1 cellular context compared by ENCODE assay signal in the genomic region with DNA sequence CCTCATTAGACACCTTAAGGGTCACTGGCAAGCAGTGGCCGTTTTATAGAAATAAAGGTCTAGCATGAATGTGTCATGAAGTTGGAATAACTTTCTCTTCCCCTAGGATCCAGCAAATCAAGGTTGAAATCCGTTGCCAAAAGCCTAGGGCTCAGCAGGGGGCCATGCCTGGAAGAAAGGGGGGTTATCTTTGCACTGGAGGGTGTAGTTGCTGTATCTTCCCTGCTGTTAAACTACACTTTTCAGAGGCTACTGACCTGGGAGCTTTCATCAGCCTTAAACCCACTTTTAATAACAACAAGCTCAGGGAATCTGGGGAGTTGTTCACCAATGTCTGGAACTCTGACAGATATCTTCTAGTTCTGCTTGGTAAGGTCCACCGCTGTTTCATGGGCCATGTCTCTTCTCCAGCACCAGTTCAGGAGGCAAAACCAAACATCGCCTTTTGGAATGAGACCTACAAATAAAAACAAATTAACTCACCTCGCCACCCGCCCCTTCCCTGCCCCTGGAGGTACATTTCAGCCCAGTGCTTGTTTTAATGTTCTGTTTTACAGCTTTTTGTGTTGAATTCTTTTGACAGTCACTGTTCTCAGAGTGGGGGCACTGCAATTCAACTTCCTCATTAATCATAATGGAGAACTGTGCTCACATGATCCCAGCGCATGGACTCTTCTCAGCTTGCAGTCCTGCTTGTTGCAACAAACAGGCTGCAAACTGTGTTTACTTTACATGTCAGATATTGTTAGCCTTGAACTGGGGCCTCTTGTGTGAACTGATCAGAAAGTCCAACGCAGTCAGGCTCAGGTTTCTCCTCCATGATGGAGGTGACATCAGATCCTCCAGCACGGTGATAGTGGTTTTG.
A peak's percentile ranks its signal among the peaks of the same experiment; 100 is the strongest.
TF ChIP-seq lines count a peak whose summit lies in the region.

No MANE protein-coding gene starts in this region.

TF ChIP-seq in HepG2, 621 proteins besides CTCF, POLR2A, EP300 and RAD21 (continued from another document and continues in another):
- TF ChIP-seq, protein P1, sequence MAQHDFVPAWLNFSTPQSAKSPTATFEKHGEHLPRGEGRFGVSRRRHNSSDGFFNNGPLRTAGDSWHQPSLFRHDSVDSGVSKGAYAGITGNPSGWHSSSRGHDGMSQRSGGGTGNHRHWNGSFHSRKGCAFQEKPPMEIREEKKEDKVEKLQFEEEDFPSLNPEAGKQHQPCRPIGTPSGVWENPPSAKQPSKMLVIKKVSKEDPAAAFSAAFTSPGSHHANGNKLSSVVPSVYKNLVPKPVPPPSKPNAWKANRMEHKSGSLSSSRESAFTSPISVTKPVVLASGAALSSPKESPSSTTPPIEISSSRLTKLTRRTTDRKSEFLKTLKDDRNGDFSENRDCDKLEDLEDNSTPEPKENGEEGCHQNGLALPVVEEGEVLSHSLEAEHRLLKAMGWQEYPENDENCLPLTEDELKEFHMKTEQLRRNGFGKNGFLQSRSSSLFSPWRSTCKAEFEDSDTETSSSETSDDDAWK (CRISPR knock-in tag; IDR thresholded peaks at IDR 0.05), result no peak
- no peak for TF ChIP-seq ZNF563 (CRISPR knock-in tag; IDR thresholded peaks at IDR 0.05)
- TF ChIP-seq, protein P2, sequence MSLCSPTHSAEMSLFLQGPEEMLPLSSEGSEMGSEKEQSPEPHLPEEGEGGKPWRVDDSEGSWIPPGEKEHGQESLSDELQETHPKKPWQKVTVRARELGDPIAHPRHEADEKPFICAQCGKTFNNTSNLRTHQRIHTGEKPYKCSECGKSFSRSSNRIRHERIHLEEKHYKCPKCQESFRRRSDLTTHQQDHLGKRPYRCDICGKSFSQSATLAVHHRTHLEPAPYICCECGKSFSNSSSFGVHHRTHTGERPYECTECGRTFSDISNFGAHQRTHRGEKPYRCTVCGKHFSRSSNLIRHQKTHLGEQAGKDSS (CRISPR knock-in tag; IDR thresholded peaks at IDR 0.05; ENCODE audit: borderline replicate concordance, low read depth), result peak; percentile 45; the same call in 1 of the 2 replicates
- TF ChIP-seq, protein P3, sequence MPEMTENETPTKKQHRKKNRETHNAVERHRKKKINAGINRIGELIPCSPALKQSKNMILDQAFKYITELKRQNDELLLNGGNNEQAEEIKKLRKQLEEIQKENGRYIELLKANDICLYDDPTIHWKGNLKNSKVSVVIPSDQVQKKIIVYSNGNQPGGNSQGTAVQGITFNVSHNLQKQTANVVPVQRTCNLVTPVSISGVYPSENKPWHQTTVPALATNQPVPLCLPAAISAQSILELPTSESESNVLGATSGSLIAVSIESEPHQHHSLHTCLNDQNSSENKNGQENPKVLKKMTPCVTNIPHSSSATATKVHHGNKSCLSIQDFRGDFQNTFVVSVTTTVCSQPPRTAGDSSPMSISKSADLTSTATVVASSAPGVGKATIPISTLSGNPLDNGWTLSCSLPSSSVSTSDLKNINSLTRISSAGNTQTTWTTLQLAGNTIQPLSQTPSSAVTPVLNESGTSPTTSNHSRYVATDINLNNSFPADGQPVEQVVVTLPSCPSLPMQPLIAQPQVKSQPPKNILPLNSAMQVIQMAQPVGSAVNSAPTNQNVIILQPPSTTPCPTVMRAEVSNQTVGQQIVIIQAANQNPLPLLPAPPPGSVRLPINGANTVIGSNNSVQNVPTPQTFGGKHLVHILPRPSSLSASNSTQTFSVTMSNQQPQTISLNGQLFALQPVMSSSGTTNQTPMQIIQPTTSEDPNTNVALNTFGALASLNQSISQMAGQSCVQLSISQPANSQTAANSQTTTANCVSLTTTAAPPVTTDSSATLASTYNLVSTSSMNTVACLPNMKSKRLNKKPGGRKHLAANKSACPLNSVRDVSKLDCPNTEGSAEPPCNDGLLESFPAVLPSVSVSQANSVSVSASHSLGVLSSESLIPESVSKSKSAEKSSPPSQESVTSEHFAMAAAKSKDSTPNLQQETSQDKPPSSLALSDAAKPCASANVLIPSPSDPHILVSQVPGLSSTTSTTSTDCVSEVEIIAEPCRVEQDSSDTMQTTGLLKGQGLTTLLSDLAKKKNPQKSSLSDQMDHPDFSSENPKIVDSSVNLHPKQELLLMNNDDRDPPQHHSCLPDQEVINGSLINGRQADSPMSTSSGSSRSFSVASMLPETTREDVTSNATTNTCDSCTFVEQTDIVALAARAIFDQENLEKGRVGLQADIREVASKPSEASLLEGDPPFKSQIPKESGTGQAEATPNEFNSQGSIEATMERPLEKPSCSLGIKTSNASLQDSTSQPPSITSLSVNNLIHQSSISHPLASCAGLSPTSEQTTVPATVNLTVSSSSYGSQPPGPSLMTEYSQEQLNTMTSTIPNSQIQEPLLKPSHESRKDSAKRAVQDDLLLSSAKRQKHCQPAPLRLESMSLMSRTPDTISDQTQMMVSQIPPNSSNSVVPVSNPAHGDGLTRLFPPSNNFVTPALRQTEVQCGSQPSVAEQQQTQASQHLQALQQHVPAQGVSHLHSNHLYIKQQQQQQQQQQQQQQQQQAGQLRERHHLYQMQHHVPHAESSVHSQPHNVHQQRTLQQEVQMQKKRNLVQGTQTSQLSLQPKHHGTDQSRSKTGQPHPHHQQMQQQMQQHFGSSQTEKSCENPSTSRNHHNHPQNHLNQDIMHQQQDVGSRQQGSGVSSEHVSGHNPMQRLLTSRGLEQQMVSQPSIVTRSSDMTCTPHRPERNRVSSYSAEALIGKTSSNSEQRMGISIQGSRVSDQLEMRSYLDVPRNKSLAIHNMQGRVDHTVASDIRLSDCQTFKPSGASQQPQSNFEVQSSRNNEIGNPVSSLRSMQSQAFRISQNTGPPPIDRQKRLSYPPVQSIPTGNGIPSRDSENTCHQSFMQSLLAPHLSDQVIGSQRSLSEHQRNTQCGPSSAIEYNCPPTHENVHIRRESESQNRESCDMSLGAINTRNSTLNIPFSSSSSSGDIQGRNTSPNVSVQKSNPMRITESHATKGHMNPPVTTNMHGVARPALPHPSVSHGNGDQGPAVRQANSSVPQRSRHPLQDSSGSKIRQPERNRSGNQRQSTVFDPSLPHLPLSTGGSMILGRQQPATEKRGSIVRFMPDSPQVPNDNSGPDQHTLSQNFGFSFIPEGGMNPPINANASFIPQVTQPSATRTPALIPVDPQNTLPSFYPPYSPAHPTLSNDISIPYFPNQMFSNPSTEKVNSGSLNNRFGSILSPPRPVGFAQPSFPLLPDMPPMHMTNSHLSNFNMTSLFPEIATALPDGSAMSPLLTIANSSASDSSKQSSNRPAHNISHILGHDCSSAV (CRISPR knock-in tag; IDR thresholded peaks at IDR 0.05; ENCODE audit: borderline replicate concordance), result no peak
- TF ChIP-seq, protein P4, sequence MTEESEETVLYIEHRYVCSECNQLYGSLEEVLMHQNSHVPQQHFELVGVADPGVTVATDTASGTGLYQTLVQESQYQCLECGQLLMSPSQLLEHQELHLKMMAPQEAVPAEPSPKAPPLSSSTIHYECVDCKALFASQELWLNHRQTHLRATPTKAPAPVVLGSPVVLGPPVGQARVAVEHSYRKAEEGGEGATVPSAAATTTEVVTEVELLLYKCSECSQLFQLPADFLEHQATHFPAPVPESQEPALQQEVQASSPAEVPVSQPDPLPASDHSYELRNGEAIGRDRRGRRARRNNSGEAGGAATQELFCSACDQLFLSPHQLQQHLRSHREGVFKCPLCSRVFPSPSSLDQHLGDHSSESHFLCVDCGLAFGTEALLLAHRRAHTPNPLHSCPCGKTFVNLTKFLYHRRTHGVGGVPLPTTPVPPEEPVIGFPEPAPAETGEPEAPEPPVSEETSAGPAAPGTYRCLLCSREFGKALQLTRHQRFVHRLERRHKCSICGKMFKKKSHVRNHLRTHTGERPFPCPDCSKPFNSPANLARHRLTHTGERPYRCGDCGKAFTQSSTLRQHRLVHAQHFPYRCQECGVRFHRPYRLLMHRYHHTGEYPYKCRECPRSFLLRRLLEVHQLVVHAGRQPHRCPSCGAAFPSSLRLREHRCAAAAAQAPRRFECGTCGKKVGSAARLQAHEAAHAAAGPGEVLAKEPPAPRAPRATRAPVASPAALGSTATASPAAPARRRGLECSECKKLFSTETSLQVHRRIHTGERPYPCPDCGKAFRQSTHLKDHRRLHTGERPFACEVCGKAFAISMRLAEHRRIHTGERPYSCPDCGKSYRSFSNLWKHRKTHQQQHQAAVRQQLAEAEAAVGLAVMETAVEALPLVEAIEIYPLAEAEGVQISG (CRISPR knock-in tag; IDR thresholded peaks at IDR 0.05), result peak; percentile 58
- no peak for TF ChIP-seq ZBTB42 (CRISPR knock-in tag; IDR thresholded peaks at IDR 0.05)
- no peak; the same call in 1 of the 2 replicates for TF ChIP-seq ZNF766 (CRISPR knock-in tag; IDR thresholded peaks at IDR 0.05; ENCODE audit: borderline replicate concordance)
- no peak for TF ChIP-seq ARHGAP35 (CRISPR knock-in tag; IDR thresholded peaks at IDR 0.05; ENCODE audit: borderline replicate concordance)
- TF ChIP-seq, protein P5, sequence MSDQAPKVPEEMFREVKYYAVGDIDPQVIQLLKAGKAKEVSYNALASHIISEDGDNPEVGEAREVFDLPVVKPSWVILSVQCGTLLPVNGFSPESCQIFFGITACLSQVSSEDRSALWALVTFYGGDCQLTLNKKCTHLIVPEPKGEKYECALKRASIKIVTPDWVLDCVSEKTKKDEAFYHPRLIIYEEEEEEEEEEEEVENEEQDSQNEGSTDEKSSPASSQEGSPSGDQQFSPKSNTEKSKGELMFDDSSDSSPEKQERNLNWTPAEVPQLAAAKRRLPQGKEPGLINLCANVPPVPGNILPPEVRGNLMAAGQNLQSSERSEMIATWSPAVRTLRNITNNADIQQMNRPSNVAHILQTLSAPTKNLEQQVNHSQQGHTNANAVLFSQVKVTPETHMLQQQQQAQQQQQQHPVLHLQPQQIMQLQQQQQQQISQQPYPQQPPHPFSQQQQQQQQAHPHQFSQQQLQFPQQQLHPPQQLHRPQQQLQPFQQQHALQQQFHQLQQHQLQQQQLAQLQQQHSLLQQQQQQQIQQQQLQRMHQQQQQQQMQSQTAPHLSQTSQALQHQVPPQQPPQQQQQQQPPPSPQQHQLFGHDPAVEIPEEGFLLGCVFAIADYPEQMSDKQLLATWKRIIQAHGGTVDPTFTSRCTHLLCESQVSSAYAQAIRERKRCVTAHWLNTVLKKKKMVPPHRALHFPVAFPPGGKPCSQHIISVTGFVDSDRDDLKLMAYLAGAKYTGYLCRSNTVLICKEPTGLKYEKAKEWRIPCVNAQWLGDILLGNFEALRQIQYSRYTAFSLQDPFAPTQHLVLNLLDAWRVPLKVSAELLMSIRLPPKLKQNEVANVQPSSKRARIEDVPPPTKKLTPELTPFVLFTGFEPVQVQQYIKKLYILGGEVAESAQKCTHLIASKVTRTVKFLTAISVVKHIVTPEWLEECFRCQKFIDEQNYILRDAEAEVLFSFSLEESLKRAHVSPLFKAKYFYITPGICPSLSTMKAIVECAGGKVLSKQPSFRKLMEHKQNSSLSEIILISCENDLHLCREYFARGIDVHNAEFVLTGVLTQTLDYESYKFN (CRISPR knock-in tag; conservative IDR thresholded peaks at IDR 0.05), result peak; percentile 94
- 0 out of 2 replicates have a peak, but pooled peaks have one; percentile 36 for TF ChIP-seq ZNF160 (CRISPR knock-in tag; IDR thresholded peaks at IDR 0.05)
- TF ChIP-seq ZNF17 (CRISPR knock-in tag; IDR thresholded peaks at IDR 0.05), result no peak
- no peak for TF ChIP-seq AGO2 (optimal IDR thresholded peaks at IDR 0.05; ENCODE audit: low read depth, low read length)
- TF ChIP-seq, protein P6, sequence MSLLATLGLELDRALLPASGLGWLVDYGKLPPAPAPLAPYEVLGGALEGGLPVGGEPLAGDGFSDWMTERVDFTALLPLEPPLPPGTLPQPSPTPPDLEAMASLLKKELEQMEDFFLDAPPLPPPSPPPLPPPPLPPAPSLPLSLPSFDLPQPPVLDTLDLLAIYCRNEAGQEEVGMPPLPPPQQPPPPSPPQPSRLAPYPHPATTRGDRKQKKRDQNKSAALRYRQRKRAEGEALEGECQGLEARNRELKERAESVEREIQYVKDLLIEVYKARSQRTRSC (CRISPR knock-in tag; IDR thresholded peaks at IDR 0.05; ENCODE audit: low read depth), result no peak
- no peak for TF ChIP-seq CHD4 (IDR thresholded peaks at IDR 0.05; ENCODE audit: borderline replicate concordance, low read length)
- TF ChIP-seq, protein P7, sequence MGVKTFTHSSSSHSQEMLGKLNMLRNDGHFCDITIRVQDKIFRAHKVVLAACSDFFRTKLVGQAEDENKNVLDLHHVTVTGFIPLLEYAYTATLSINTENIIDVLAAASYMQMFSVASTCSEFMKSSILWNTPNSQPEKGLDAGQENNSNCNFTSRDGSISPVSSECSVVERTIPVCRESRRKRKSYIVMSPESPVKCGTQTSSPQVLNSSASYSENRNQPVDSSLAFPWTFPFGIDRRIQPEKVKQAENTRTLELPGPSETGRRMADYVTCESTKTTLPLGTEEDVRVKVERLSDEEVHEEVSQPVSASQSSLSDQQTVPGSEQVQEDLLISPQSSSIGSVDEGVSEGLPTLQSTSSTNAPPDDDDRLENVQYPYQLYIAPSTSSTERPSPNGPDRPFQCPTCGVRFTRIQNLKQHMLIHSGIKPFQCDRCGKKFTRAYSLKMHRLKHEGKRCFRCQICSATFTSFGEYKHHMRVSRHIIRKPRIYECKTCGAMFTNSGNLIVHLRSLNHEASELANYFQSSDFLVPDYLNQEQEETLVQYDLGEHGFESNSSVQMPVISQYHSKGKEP (CRISPR knock-in tag; IDR thresholded peaks at IDR 0.05), result no peak
- no peak for TF ChIP-seq THYN1 (CRISPR knock-in tag; IDR thresholded peaks at IDR 0.05; ENCODE audit: borderline replicate concordance, low read depth)
- peak; percentile 74; the same call in 1 of the 2 replicates for TF ChIP-seq ZNF878 (CRISPR knock-in tag; IDR thresholded peaks at IDR 0.05)
- no peak for TF ChIP-seq ZNF572 (CRISPR knock-in tag; IDR thresholded peaks at IDR 0.05)
- TF ChIP-seq, protein P8, sequence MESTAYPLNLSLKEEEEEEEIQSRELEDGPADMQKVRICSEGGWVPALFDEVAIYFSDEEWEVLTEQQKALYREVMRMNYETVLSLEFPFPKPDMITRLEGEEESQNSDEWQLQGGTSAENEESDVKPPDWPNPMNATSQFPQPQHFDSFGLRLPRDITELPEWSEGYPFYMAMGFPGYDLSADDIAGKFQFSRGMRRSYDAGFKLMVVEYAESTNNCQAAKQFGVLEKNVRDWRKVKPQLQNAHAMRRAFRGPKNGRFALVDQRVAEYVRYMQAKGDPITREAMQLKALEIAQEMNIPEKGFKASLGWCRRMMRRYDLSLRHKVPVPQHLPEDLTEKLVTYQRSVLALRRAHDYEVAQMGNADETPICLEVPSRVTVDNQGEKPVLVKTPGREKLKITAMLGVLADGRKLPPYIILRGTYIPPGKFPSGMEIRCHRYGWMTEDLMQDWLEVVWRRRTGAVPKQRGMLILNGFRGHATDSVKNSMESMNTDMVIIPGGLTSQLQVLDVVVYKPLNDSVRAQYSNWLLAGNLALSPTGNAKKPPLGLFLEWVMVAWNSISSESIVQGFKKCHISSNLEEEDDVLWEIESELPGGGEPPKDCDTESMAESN (CRISPR knock-in tag; conservative IDR thresholded peaks at IDR 0.05), result peak; percentile 76
- TF ChIP-seq, protein P9, sequence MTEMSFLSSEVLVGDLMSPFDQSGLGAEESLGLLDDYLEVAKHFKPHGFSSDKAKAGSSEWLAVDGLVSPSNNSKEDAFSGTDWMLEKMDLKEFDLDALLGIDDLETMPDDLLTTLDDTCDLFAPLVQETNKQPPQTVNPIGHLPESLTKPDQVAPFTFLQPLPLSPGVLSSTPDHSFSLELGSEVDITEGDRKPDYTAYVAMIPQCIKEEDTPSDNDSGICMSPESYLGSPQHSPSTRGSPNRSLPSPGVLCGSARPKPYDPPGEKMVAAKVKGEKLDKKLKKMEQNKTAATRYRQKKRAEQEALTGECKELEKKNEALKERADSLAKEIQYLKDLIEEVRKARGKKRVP (CRISPR knock-in tag; IDR thresholded peaks at IDR 0.05), result peak in 1 of 2 experiments; percentile 92; a peak in 2 of 4 replicates
- TF ChIP-seq HDAC6 (IDR thresholded peaks at IDR 0.05; ENCODE audit: low read depth, low read length), result no peak
- no peak for TF ChIP-seq ZNF326 (CRISPR knock-in tag; IDR thresholded peaks at IDR 0.05; ENCODE audit: borderline replicate concordance)
- TF ChIP-seq, protein P10, sequence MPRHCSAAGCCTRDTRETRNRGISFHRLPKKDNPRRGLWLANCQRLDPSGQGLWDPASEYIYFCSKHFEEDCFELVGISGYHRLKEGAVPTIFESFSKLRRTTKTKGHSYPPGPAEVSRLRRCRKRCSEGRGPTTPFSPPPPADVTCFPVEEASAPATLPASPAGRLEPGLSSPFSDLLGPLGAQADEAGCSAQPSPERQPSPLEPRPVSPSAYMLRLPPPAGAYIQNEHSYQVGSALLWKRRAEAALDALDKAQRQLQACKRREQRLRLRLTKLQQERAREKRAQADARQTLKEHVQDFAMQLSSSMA (CRISPR knock-in tag; IDR thresholded peaks at IDR 0.05), result 0 out of 2 replicates have a peak, but pooled peaks have one; percentile 29
- no peak for TF ChIP-seq MAFF (IDR thresholded peaks at IDR 0.05; ENCODE audit: low read depth, low read length)
- no peak for TF ChIP-seq TOE1 (CRISPR knock-in tag; IDR thresholded peaks at IDR 0.05)
